Comparison of ENCODE assay signal across 8 cellular contexts in genomic region chrX:71365876-71366673, GRCh38.
DNase-seq lines count a peak whose midpoint lies in the region; ATAC-seq and FAIRE-seq lines count a peak whose summit lies in the region.

Gene TAF1 (plus strand): TSS chrX:71366357. CDS start chrX:71366375, 18 bp downstream.

- DNase-seq in COLO829 (ENCODE audit: low spot score) = peak; percentile 98
- DNase-seq in HTR-8/SVneo (ENCODE audit: insufficient read length, low spot score) = peak; percentile 99
- peak; percentile 95 for DNase-seq in NOMO-1 treated with dmso at 0.1 percent for 144 hours (lab: John Stamatoyannopoulos, UW; ENCODE audit: unreplicated experiment)
- DNase-seq in activated CD8-positive, alpha-beta memory T cell treated with anti-CD3 and anti-CD28 coated beads for 48 hours (ENCODE audit: low read depth in 2 of 3, low spot score in 2 of 3) = peak; percentile 26 to 67 (median 53)
- peak; percentile 81 to 86 (median 85) for DNase-seq in effector memory CD8-positive, alpha-beta T cell
- peak; percentile 97 for DNase-seq in medulla oblongata (ENCODE audit: extremely low spot score)
- DNase-seq in stimulated activated CD8-positive, alpha-beta memory T cell treated with anti-CD3 and anti-CD28 coated beads, Interleukin-12 subunit alpha, Interleukin-12 subunit beta, amount 100 ng/mL, for 1 hour (ENCODE audit: low read depth) = peak; percentile 80

- H3K27me3 Mint-ChIP-seq in effector memory CD8-positive, alpha-beta T cell = no peaks in the 10 kb centered on the region

- H3K4me1 Mint-ChIP-seq in effector memory CD8-positive, alpha-beta T cell (ENCODE audit: low read depth in 2 of 2) = peaks cover 22 to 23% of the 10 kb centered on the region in 2 donors

- peak within 1 kb of the TSS; percentile 94 to 95 for H3K4me3 Mint-ChIP-seq in effector memory CD8-positive, alpha-beta T cell

- FAIRE-seq in HTR-8/SVneo (lab: Jason Lieb, UNC) = peak; percentile 99

- peak; percentile 85 for ATAC-seq in GM21367 (IDR thresholded peaks at IDR 0.05; ENCODE audit: unreplicated experiment)
- ATAC-seq in effector memory CD8-positive, alpha-beta T cell (replicated peaks) = peak; percentile 85

- H3K27ac Mint-ChIP-seq in effector memory CD8-positive, alpha-beta T cell = peak within 1 kb of the TSS; percentile 98 to 99

- H3K36me3 Mint-ChIP-seq in effector memory CD8-positive, alpha-beta T cell (ENCODE audit: insufficient read depth) = peaks cover 29% of the 10 kb centered on the region

- no peaks in the 10 kb centered on the region for H3K9me3 Mint-ChIP-seq in effector memory CD8-positive, alpha-beta T cell

Comparison
In these comparisons a context has a peak if more than half of its experiments do, and no peak if none do; other contexts are left out.
1. Peak in every context shown above with its lines: DNase-seq and ATAC-seq.